ENCODE assay signal across 1 cellular context in genomic region chr10:110898391-110898790, GRCh38.
TF ChIP-seq lines count a peak whose summit lies in the region.

No MANE protein-coding gene starts in this region.

TF ChIP-seq in GM12878, 131 proteins besides CTCF, POLR2A, EP300 and RAD21:
- TF ChIP-seq TCF3 (IDR thresholded peaks at IDR 0.05; ENCODE audit: borderline replicate concordance, insufficient read depth, low read depth, low read length) (no peak), YY1 (IDR thresholded peaks at IDR 0.05; ENCODE audit: low read depth, low read length) (no peak), POU2F2 (IDR thresholded peaks at IDR 0.05; ENCODE audit: borderline replicate concordance, low read depth, low read length) (no peak), MTA2 (IDR thresholded peaks at IDR 0.05; ENCODE audit: low read depth) (no peak), NFXL1 (IDR thresholded peaks at IDR 0.05; ENCODE audit: borderline replicate concordance) (no peak)
